1 cellular context compared by ENCODE assay signal in the genomic region with DNA sequence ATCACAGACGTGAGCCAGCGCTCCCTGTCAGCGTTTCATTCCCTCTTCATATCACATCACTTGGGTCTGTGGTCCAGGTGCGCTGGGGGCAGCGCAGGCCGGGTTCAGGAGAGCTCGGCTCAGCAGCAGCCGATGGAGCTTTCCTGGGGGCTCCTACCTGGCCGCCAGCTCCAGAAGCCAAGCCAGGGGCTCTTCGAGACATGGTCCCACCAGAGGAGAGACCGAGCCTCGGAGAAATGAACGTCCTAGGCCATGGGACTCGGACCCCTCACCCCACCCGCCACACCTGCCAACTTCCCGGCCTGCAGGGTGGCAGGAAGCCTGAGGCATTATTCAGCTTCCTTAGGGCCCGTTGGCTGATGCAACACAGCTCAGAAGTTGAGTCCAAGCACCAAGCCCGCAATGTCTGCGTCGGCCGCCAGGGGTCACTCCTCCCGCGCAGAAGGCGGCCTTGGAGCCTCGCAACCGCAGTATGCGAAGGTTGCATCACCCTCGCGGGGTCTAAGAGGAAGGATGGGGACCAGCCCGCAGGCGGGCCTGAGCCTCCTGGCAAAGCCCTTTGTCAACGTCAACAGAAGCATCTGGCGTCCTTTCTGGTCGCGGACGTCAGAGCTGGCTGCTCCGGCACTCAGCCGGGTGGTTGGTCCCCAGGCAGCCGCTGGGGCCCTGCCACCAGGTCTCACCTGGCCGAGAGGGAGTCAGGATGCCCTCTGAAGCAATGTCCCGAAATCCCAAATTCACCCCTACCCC.
TF ChIP-seq lines count a peak whose summit lies in the region.

No MANE protein-coding gene starts in this region.

TF ChIP-seq in H1, 55 proteins besides CTCF, POLR2A, EP300 and RAD21 (continued from another document):
- TF ChIP-seq, protein P1, sequence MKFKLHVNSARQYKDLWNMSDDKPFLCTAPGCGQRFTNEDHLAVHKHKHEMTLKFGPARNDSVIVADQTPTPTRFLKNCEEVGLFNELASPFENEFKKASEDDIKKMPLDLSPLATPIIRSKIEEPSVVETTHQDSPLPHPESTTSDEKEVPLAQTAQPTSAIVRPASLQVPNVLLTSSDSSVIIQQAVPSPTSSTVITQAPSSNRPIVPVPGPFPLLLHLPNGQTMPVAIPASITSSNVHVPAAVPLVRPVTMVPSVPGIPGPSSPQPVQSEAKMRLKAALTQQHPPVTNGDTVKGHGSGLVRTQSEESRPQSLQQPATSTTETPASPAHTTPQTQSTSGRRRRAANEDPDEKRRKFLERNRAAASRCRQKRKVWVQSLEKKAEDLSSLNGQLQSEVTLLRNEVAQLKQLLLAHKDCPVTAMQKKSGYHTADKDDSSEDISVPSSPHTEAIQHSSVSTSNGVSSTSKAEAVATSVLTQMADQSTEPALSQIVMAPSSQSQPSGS (IDR thresholded peaks at IDR 0.05; ENCODE audit: low read length) = peak; percentile 93
- TF ChIP-seq EZH2 (IDR thresholded peaks at IDR 0.05; ENCODE audit: low read depth, low read length, severe bottlenecking) (no peak), BACH1 (IDR thresholded peaks at IDR 0.05; ENCODE audit: low read length) (no peak), CHD2 (IDR thresholded peaks at IDR 0.05; ENCODE audit: low read length) (peak; percentile 54; the same call in 1 of the 2 replicates), TCF12 (IDR thresholded peaks at IDR 0.05; ENCODE audit: low read depth, low read length) (no peak), HDAC2 (IDR thresholded peaks at IDR 0.05; ENCODE audit: borderline replicate concordance in 1 of 2, low read depth in 2 of 2, low read length in 2 of 2) (no peak), BRCA1 (IDR thresholded peaks at IDR 0.05; ENCODE audit: low read depth, low read length) (no peak), RXRA (IDR thresholded peaks at IDR 0.05; ENCODE audit: insufficient read depth, low read depth, low read length) (0 out of 2 replicates have a peak, but pooled peaks have one; percentile 24), CEBPB (IDR thresholded peaks at IDR 0.05; ENCODE audit: low read depth, low read length) (peak; percentile 100), CTBP2 (IDR thresholded peaks at IDR 0.05; ENCODE audit: borderline replicate concordance, insufficient read depth, insufficient read length, low read length) (no peak), CBX5 (IDR thresholded peaks at IDR 0.05; ENCODE audit: low read depth, low read length) (no peak), EGR1 (IDR thresholded peaks at IDR 0.05; ENCODE audit: borderline replicate concordance, low read depth, low read length) (no peak), YY1 (IDR thresholded peaks at IDR 0.05; ENCODE audit: low read depth, low read length) (peak; percentile 70; the same call in 1 of the 2 replicates), CHD1 (IDR thresholded peaks at IDR 0.05; ENCODE audit: low read depth, low read length) (no peak), RFX5 (IDR thresholded peaks at IDR 0.05; ENCODE audit: borderline replicate concordance, low read depth, low read length) (no peak), GABPA (IDR thresholded peaks at IDR 0.05; ENCODE audit: borderline replicate concordance, insufficient read depth, low read length) (peak; percentile 38; the same call in 1 of the 2 replicates), TEAD4 (IDR thresholded peaks at IDR 0.05; ENCODE audit: low read depth, low read length) (peak; percentile 74), SIX5 (IDR thresholded peaks at IDR 0.05; ENCODE audit: low read depth, low read length) (no peak), KDM1A (IDR thresholded peaks at IDR 0.05; ENCODE audit: borderline replicate concordance, low read length) (0 out of 2 replicates have a peak, but pooled peaks have one; percentile 33), GTF2F1 (IDR thresholded peaks at IDR 0.05; ENCODE audit: borderline replicate concordance, low read depth, low read length) (no peak), PHF8 (conservative IDR thresholded peaks at IDR 0.05; ENCODE audit: low read depth, low read length) (no peak; the same call in 1 of the 2 replicates), TAF1 (IDR thresholded peaks at IDR 0.05; ENCODE audit: low read depth, low read length) (peak; percentile 69), JUN (IDR thresholded peaks at IDR 0.05; ENCODE audit: low read depth, low read length) (peak; percentile 90), CBX8 (IDR thresholded peaks at IDR 0.05; ENCODE audit: borderline replicate concordance, low read depth, low read length) (no peak), MAFK (IDR thresholded peaks at IDR 0.05; ENCODE audit: low read depth, low read length) (no peak), ZNF274 (IDR thresholded peaks at IDR 0.05; ENCODE audit: borderline replicate concordance, extremely low read depth, low read length) (no peak), CREB1 (IDR thresholded peaks at IDR 0.05) (0 out of 2 replicates have a peak, but pooled peaks have one; percentile 54), TAF7 (optimal IDR thresholded peaks at IDR 0.05; ENCODE audit: borderline replicate concordance, low read depth, low read length) (peak; percentile 10), RNF2 (IDR thresholded peaks at IDR 0.05; ENCODE audit: borderline replicate concordance, low read depth, low read length, missing control alignments, poor library complexity, severe bottlenecking) (no peak), RBBP5 (IDR thresholded peaks at IDR 0.05; ENCODE audit: borderline replicate concordance, low read depth, low read length) (no peak), SUZ12 (IDR thresholded peaks at IDR 0.05; ENCODE audit: low read length) (no peak), SIRT6 (IDR thresholded peaks at IDR 0.05; ENCODE audit: low read length) (no peak), BCL11A (IDR thresholded peaks at IDR 0.05; ENCODE audit: low read depth in 2 of 2, low read length in 2 of 2) (no peak), FOSL1 (IDR thresholded peaks at IDR 0.05; ENCODE audit: insufficient read depth, low read depth, low read length) (no peak), ASH2L (IDR thresholded peaks at IDR 0.05; ENCODE audit: low read length) (no peak), SP2 (IDR thresholded peaks at IDR 0.05; ENCODE audit: low read length) (no peak), SP1 (IDR thresholded peaks at IDR 0.05; ENCODE audit: low read depth, low read length) (peak; percentile 37; the same call in 1 of the 2 replicates), TBP (IDR thresholded peaks at IDR 0.05; ENCODE audit: low read depth, low read length) (peak; percentile 43; the same call in 1 of the 2 replicates), NANOG (IDR thresholded peaks at IDR 0.05; ENCODE audit: insufficient read depth, low read depth, low read length, poor library complexity, severe bottlenecking) (peak; percentile 18), SAP30 (IDR thresholded peaks at IDR 0.05; ENCODE audit: insufficient read depth, insufficient replicate concordance, low read length) (no peak)
- TF ChIP-seq, protein P2, sequence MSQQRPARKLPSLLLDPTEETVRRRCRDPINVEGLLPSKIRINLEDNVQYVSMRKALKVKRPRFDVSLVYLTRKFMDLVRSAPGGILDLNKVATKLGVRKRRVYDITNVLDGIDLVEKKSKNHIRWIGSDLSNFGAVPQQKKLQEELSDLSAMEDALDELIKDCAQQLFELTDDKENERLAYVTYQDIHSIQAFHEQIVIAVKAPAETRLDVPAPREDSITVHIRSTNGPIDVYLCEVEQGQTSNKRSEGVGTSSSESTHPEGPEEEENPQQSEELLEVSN (IDR thresholded peaks at IDR 0.05) = peak; percentile 56
- TF ChIP-seq, protein P3, sequence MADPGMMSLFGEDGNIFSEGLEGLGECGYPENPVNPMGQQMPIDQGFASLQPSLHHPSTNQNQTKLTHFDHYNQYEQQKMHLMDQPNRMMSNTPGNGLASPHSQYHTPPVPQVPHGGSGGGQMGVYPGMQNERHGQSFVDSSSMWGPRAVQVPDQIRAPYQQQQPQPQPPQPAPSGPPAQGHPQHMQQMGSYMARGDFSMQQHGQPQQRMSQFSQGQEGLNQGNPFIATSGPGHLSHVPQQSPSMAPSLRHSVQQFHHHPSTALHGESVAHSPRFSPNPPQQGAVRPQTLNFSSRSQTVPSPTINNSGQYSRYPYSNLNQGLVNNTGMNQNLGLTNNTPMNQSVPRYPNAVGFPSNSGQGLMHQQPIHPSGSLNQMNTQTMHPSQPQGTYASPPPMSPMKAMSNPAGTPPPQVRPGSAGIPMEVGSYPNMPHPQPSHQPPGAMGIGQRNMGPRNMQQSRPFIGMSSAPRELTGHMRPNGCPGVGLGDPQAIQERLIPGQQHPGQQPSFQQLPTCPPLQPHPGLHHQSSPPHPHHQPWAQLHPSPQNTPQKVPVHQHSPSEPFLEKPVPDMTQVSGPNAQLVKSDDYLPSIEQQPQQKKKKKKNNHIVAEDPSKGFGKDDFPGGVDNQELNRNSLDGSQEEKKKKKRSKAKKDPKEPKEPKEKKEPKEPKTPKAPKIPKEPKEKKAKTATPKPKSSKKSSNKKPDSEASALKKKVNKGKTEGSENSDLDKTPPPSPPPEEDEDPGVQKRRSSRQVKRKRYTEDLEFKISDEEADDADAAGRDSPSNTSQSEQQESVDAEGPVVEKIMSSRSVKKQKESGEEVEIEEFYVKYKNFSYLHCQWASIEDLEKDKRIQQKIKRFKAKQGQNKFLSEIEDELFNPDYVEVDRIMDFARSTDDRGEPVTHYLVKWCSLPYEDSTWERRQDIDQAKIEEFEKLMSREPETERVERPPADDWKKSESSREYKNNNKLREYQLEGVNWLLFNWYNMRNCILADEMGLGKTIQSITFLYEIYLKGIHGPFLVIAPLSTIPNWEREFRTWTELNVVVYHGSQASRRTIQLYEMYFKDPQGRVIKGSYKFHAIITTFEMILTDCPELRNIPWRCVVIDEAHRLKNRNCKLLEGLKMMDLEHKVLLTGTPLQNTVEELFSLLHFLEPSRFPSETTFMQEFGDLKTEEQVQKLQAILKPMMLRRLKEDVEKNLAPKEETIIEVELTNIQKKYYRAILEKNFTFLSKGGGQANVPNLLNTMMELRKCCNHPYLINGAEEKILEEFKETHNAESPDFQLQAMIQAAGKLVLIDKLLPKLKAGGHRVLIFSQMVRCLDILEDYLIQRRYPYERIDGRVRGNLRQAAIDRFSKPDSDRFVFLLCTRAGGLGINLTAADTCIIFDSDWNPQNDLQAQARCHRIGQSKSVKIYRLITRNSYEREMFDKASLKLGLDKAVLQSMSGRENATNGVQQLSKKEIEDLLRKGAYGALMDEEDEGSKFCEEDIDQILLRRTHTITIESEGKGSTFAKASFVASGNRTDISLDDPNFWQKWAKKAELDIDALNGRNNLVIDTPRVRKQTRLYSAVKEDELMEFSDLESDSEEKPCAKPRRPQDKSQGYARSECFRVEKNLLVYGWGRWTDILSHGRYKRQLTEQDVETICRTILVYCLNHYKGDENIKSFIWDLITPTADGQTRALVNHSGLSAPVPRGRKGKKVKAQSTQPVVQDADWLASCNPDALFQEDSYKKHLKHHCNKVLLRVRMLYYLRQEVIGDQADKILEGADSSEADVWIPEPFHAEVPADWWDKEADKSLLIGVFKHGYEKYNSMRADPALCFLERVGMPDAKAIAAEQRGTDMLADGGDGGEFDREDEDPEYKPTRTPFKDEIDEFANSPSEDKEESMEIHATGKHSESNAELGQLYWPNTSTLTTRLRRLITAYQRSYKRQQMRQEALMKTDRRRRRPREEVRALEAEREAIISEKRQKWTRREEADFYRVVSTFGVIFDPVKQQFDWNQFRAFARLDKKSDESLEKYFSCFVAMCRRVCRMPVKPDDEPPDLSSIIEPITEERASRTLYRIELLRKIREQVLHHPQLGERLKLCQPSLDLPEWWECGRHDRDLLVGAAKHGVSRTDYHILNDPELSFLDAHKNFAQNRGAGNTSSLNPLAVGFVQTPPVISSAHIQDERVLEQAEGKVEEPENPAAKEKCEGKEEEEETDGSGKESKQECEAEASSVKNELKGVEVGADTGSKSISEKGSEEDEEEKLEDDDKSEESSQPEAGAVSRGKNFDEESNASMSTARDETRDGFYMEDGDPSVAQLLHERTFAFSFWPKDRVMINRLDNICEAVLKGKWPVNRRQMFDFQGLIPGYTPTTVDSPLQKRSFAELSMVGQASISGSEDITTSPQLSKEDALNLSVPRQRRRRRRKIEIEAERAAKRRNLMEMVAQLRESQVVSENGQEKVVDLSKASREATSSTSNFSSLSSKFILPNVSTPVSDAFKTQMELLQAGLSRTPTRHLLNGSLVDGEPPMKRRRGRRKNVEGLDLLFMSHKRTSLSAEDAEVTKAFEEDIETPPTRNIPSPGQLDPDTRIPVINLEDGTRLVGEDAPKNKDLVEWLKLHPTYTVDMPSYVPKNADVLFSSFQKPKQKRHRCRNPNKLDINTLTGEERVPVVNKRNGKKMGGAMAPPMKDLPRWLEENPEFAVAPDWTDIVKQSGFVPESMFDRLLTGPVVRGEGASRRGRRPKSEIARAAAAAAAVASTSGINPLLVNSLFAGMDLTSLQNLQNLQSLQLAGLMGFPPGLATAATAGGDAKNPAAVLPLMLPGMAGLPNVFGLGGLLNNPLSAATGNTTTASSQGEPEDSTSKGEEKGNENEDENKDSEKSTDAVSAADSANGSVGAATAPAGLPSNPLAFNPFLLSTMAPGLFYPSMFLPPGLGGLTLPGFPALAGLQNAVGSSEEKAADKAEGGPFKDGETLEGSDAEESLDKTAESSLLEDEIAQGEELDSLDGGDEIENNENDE (IDR thresholded peaks at IDR 0.05; ENCODE audit: insufficient replicate concordance, low read length) = no peak
- TF ChIP-seq, protein P4, sequence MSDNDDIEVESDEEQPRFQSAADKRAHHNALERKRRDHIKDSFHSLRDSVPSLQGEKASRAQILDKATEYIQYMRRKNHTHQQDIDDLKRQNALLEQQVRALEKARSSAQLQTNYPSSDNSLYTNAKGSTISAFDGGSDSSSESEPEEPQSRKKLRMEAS (IDR thresholded peaks at IDR 0.05) = peak; percentile 88
- TF ChIP-seq, protein P5, sequence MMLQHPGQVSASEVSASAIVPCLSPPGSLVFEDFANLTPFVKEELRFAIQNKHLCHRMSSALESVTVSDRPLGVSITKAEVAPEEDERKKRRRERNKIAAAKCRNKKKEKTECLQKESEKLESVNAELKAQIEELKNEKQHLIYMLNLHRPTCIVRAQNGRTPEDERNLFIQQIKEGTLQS (IDR thresholded peaks at IDR 0.05; ENCODE audit: insufficient read depth, low read depth, low read length) = peak; percentile 99
